ENCODE assay signal across 9 cellular contexts in the genomic region with DNA sequence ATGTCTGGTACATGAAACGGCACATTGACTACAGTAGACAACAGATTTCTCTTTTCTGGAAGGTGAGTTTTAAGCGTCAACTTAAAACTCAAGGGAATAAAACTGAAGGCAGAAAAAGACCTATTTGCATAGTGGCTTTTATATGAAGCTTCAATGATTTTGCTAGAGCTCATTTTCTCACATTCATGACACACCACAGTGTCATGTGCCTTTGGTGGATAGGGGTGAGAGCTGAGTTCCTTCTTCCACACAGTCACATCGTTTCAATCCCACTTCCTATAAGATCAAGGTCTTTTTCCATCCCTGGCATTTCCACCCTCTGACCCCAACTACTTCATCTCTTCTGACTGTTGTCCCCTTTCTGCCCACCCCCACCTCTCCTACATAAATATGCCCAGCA. TPM values are rescaled to one million over a fixed set of nuclear protein-coding genes. Genes with fewer than 3 reads are reported as not detected.
DNase-seq lines count a peak whose midpoint lies in the region; ATAC-seq and TF ChIP-seq lines count a peak whose summit lies in the region.
"Had no signal": no experiment of that assay in that cellular context is flagged by ENCODE, and none has a peak within 500 bp of the region (broad histone marks: within the 10 kb centered on the region; RNA-seq: fewer than 3 reads in every experiment).

No MANE protein-coding gene starts in this region.

- H3K9ac ChIP-seq in skeletal muscle tissue (ENCODE audit: low read depth in 1 of 3, low read length in 3 of 3) = no peak overlapping the region

- H3K9me2 ChIP-seq in OCI-LY7 (ENCODE audit: insufficient read depth, low read length) (no peaks in the 10 kb centered on the region), GM23338 (ENCODE audit: insufficient read depth) (no peaks in the 10 kb centered on the region)

- H3K9me3 Mint-ChIP-seq in activated CD4-positive, alpha-beta T cell treated with anti-CD3 and anti-CD28 coated beads, Interleukin-2, amount 10 ng/mL, durations not matched to agents 7 days and 5 days = no peaks in the 10 kb centered on the region
- no peaks in the 10 kb centered on the region; the same call in 2 of the 3 replicates for H3K9me3 Mint-ChIP-seq in GM23338

- H4K20me1 ChIP-seq in OCI-LY7 (ENCODE audit: insufficient read depth, low read length) = no peaks in the 10 kb centered on the region
- H4K20me1 ChIP-seq in GM23338 (replicated peaks; ENCODE audit: insufficient read depth) = no peaks in the 10 kb centered on the region

- no peak overlapping the region for H3K4me3 Mint-ChIP-seq in activated CD4-positive, alpha-beta T cell treated with anti-CD3 and anti-CD28 coated beads, Interleukin-2, amount 10 ng/mL, durations not matched to agents 7 days and 5 days
- H3K4me3 Mint-ChIP-seq in GM23338 = no peak overlapping the region

- H3K27ac ChIP-seq in OCI-LY7 (ENCODE audit: low read depth, low read length, poor library complexity, severe bottlenecking) (no peak overlapping the region), skeletal muscle tissue (ENCODE audit: low read depth, low read length) (peak overlapping the region; percentile 90), GM23338 (ENCODE audit: low read depth) (no peak overlapping the region)

- H3K4me3 ChIP-seq in OCI-LY7 (ENCODE audit: low read depth, low read length, poor library complexity, severe bottlenecking) (no peak overlapping the region), skeletal muscle tissue (ENCODE audit: low read length in 3 of 3) (no peak overlapping the region), GM23338 (no peak overlapping the region)

- H3K27me3 ChIP-seq in skeletal muscle tissue (ENCODE audit: control insufficient read depth in 3 of 3, insufficient read depth in 3 of 3, low read length in 3 of 3) (no peaks in the 10 kb centered on the region), GM23338 (ENCODE audit: insufficient read depth) (peaks cover 18% of the 10 kb centered on the region)

- DNase-seq in activated CD4-positive, alpha-beta T cell treated with anti-CD3 and anti-CD28 coated beads, Interleukin-2, amount 10 ng/mL, durations not matched to agents 7 days and 5 days = no peak
- no peak for DNase-seq in activated CD4-positive, alpha-beta T cell treated with anti-CD3 and anti-CD28 coated beads for 4 hours
- DNase-seq in OCI-LY7 (ENCODE audit: low spot score) = peak; percentile 7
- no peak for DNase-seq in GM23338 (ENCODE audit: low spot score)
- DNase-seq in medulla oblongata (ENCODE audit: extremely low spot score) = no peak
- no peak for DNase-seq in NCI-H2107 (lab: John Stamatoyannopoulos, UW)
- DNase-seq: MM.1S had no signal

- H3K79me2 ChIP-seq in OCI-LY7 (ENCODE audit: insufficient read depth, low read depth, low read length) (no peaks in the 10 kb centered on the region), GM23338 (replicated peaks; ENCODE audit: insufficient read depth) (no peaks in the 10 kb centered on the region)

- POLR2A ChIA-PET in activated CD4-positive, alpha-beta T cell treated with anti-CD3 and anti-CD28 coated beads, Interleukin-2, amount 10 ng/mL, durations not matched to agents 7 days and 5 days (lab: Charles Lee) = no interaction called here
- POLR2A ChIA-PET in OCI-LY7 (lab: Charles Lee) = interaction anchor here (0.6 to 0.7 kb wide), 3 partner anchors 91 to 415 kb away, joined by 4 to 6 read pairs (median 5); no protein-coding TSS in a partner anchor

- no peak overlapping the region for H2AFZ ChIP-seq in OCI-LY7 (ENCODE audit: low read length)
- no peak overlapping the region for H2AFZ ChIP-seq in GM23338

- no TSS peak for BruUV-seq in OCI-LY7 (replicated peaks; lab: Mats Ljungman, UMichigan)

- H3K4me2 ChIP-seq in OCI-LY7 (ENCODE audit: low read length) = 0 out of 2 replicates have a peak overlapping the region, but pooled peaks have one; percentile 5
- H3K4me2 ChIP-seq in GM23338 = no peak overlapping the region

- ATAC-seq in HG02678 (IDR thresholded peaks at IDR 0.05; ENCODE audit: unreplicated experiment) (peak; percentile 28), GM23338 (no peak)

- no peaks in the 10 kb centered on the region for H3K27me3 Mint-ChIP-seq in activated CD4-positive, alpha-beta T cell treated with anti-CD3 and anti-CD28 coated beads, Interleukin-2, amount 10 ng/mL, durations not matched to agents 7 days and 5 days
- no peaks in the 10 kb centered on the region for H3K27me3 Mint-ChIP-seq in GM23338 (ENCODE audit: insufficient read depth, low read depth, poor library complexity)

- CTCF ChIA-PET in activated CD4-positive, alpha-beta T cell treated with anti-CD3 and anti-CD28 coated beads, Interleukin-2, amount 10 ng/mL, durations not matched to agents 7 days and 5 days (lab: Charles Lee) = interaction anchor here (0.9 to 2.2 kb wide), 5 partner anchors 8 to 54 kb away, joined by 3 to 7 read pairs (median 4); no protein-coding TSS in a partner anchor
- CTCF ChIA-PET in OCI-LY7 (lab: Charles Lee; ENCODE audit: unreplicated experiment) = interaction anchor here (0.6 kb wide), 2 partner anchors 18 to 162 kb away, joined by 3 read pairs; no protein-coding TSS in a partner anchor

- H3K36me3 ChIP-seq in OCI-LY7 (ENCODE audit: insufficient read depth, low read length) (no peaks in the 10 kb centered on the region), skeletal muscle tissue (ENCODE audit: control insufficient read depth in 3 of 3, insufficient read depth in 3 of 3, low read length in 3 of 3) (no peaks in the 10 kb centered on the region), GM23338 (ENCODE audit: insufficient read depth) (no peaks in the 10 kb centered on the region; the same call in 1 of the 2 replicates)

- TF ChIP-seq CTCF in OCI-LY7 (conservative IDR thresholded peaks at IDR 0.05; ENCODE audit: low read length) (no peak), GM23338 (conservative IDR thresholded peaks at IDR 0.05; ENCODE audit: low read depth in 2 of 2) (no peak)

- peaks cover 68% of the 10 kb centered on the region for H3K36me3 Mint-ChIP-seq in activated CD4-positive, alpha-beta T cell treated with anti-CD3 and anti-CD28 coated beads, Interleukin-2, amount 10 ng/mL, durations not matched to agents 7 days and 5 days (ENCODE audit: low read depth)
- no peaks in the 10 kb centered on the region for H3K36me3 Mint-ChIP-seq in GM23338 (ENCODE audit: low read depth)

- H3K4me1 ChIP-seq in OCI-LY7 (ENCODE audit: insufficient read depth, low read length, poor library complexity, severe bottlenecking) (peaks cover 9% of the 10 kb centered on the region), skeletal muscle tissue (ENCODE audit: control insufficient read depth in 3 of 3, insufficient read depth in 3 of 3, low read length in 3 of 3) (peaks cover 5 to 17% (median 14%) of the 10 kb centered on the region in 3 donors), GM23338 (ENCODE audit: insufficient read depth) (peaks cover 19% of the 10 kb centered on the region)

- H3K9me3 ChIP-seq in OCI-LY7 (ENCODE audit: low read length) (no peaks in the 10 kb centered on the region), skeletal muscle tissue (ENCODE audit: control insufficient read depth in 3 of 3, low read length in 3 of 3) (no peaks in the 10 kb centered on the region)

- H3F3A ChIP-seq in GM23338 (replicated peaks; ENCODE audit: low read depth) = no peaks in the 10 kb centered on the region

- intact Hi-C loops in OCI-LY7 (cut with micrococcal nuclease; ENCODE audit: unreplicated experiment) = no loop called here

- H3K4me1 Mint-ChIP-seq in activated CD4-positive, alpha-beta T cell treated with anti-CD3 and anti-CD28 coated beads, Interleukin-2, amount 10 ng/mL, durations not matched to agents 7 days and 5 days = peaks cover 88% of the 10 kb centered on the region
- H3K4me1 Mint-ChIP-seq in GM23338 = peaks cover 32% of the 10 kb centered on the region

- peak overlapping the region; percentile 37 for H3K27ac Mint-ChIP-seq in activated CD4-positive, alpha-beta T cell treated with anti-CD3 and anti-CD28 coated beads, Interleukin-2, amount 10 ng/mL, durations not matched to agents 7 days and 5 days
- H3K27ac Mint-ChIP-seq in GM23338 = no peak overlapping the region

TF ChIP-seq in GM23338, 12 proteins besides CTCF, POLR2A, EP300 and RAD21:
- TF ChIP-seq, protein P1, sequence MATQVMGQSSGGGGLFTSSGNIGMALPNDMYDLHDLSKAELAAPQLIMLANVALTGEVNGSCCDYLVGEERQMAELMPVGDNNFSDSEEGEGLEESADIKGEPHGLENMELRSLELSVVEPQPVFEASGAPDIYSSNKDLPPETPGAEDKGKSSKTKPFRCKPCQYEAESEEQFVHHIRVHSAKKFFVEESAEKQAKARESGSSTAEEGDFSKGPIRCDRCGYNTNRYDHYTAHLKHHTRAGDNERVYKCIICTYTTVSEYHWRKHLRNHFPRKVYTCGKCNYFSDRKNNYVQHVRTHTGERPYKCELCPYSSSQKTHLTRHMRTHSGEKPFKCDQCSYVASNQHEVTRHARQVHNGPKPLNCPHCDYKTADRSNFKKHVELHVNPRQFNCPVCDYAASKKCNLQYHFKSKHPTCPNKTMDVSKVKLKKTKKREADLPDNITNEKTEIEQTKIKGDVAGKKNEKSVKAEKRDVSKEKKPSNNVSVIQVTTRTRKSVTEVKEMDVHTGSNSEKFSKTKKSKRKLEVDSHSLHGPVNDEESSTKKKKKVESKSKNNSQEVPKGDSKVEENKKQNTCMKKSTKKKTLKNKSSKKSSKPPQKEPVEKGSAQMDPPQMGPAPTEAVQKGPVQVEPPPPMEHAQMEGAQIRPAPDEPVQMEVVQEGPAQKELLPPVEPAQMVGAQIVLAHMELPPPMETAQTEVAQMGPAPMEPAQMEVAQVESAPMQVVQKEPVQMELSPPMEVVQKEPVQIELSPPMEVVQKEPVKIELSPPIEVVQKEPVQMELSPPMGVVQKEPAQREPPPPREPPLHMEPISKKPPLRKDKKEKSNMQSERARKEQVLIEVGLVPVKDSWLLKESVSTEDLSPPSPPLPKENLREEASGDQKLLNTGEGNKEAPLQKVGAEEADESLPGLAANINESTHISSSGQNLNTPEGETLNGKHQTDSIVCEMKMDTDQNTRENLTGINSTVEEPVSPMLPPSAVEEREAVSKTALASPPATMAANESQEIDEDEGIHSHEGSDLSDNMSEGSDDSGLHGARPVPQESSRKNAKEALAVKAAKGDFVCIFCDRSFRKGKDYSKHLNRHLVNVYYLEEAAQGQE (IDR thresholded peaks at IDR 0.05; ENCODE audit: unreplicated experiment) = no peak
- no peak for TF ChIP-seq ZNF331 (CRISPR knock-in tag; IDR thresholded peaks at IDR 0.05; ENCODE audit: low read depth)
- TF ChIP-seq EZH2phosphoT487 (IDR thresholded peaks at IDR 0.05; ENCODE audit: unreplicated experiment) = no peak
- TF ChIP-seq EZH2 (IDR thresholded peaks at IDR 0.05; ENCODE audit: low read depth, unreplicated experiment) = no peak

RNA-seq across cellular contexts. Expression of a gene that starts 31.0 kb away (rescaled TPM):
- total RNA-seq in activated CD4-positive, alpha-beta T cell treated with anti-CD3 and anti-CD28 coated beads, Interleukin-2, amount 10 ng/mL, durations not matched to agents 7 days and 5 days = 10 to 100 TPM; 29.3 to 31.8 TPM
- total RNA-seq in OCI-LY7 (2014; rRNA removed; shearing (Covaris generic)) = not detected in 2 replicates
- total RNA-seq in OCI-LY7 (2022) = not detected in 2 replicates
- total RNA-seq in skeletal muscle tissue = 3.1 TPM
- 0.31 and 1.7 TPM in 2 replicates for total RNA-seq in GM23338 (2014; rRNA removed; shearing (Covaris generic))
- 0.43 and 0.79 TPM in 2 replicates for polyA plus RNA-seq in GM23338 (2016; fragmentation: Nextera tagmentation; extraction: Ambion mirVana)
